In genomic region chr5:36744041-36744677, GRCh38 we compare ENCODE assay signal across 8 cellular contexts.
A peak's percentile ranks its signal among the peaks of the same experiment; 100 is the strongest.
DNase-seq lines count a peak whose midpoint lies in the region; ATAC-seq and TF ChIP-seq lines count a peak whose summit lies in the region.

No MANE protein-coding gene starts in this region.

- H3K36me3 ChIP-seq in left lung: no peaks in the 10 kb centered on the region
- no peaks in the 10 kb centered on the region for H3K36me3 ChIP-seq in upper lobe of left lung

- TF ChIP-seq POLR2A in upper lobe of left lung (IDR thresholded peaks at IDR 0.05): no peak

- no peaks in the 10 kb centered on the region for H3K9me3 Mint-ChIP-seq in activated CD8-positive, alpha-beta memory T cell treated with anti-CD3 and anti-CD28 coated beads, Interleukin-2, amount 10 ng/mL, durations not matched to agents 7 days and 5 days (ENCODE audit: low read depth)
- H3K9me3 Mint-ChIP-seq in activated naive CD8-positive, alpha-beta T cell (ENCODE audit: low read depth): no peaks in the 10 kb centered on the region

- no peak for DNase-seq in activated CD8-positive, alpha-beta memory T cell treated with anti-CD3 and anti-CD28 coated beads, Interleukin-2, amount 10 ng/mL, durations not matched to agents 7 days and 5 days
- DNase-seq in activated CD8-positive, alpha-beta memory T cell treated with anti-CD3 and anti-CD28 coated beads, Interleukin-2, amount 50 U/mL, for 4 hours: no peak
- no peak for DNase-seq in left lung
- DNase-seq in upper lobe of left lung: no peak
- no peak for DNase-seq in dermis blood vessel endothelial cell
- no peak for DNase-seq in foreskin melanocyte

- H3K9me3 ChIP-seq in left lung (no peaks in the 10 kb centered on the region), upper lobe of left lung (no peaks in the 10 kb centered on the region)

- TF ChIP-seq CTCF in left lung (IDR thresholded peaks at IDR 0.05) (no peak), upper lobe of left lung (IDR thresholded peaks at IDR 0.05) (no peak)

- 16 to 34% methylated on average over 9 to 18 of the region's 18 CpGs for WGBS in upper lobe of left lung, 2 donors

- H3K36me3 Mint-ChIP-seq in activated CD8-positive, alpha-beta memory T cell treated with anti-CD3 and anti-CD28 coated beads, Interleukin-2, amount 10 ng/mL, durations not matched to agents 7 days and 5 days: no peaks in the 10 kb centered on the region
- H3K36me3 Mint-ChIP-seq in activated naive CD8-positive, alpha-beta T cell: no peaks in the 10 kb centered on the region

- intact Hi-C loops in left lung (cut with DNase I): no loop called here

- peaks cover 7 to 32% of the 10 kb centered on the region in 2 donors for H3K4me1 ChIP-seq in left lung
- peaks cover 12 to 24% (median 22%) of the 10 kb centered on the region in 4 donors for H3K4me1 ChIP-seq in upper lobe of left lung

- H3K4me3 Mint-ChIP-seq in activated CD8-positive, alpha-beta memory T cell treated with anti-CD3 and anti-CD28 coated beads, Interleukin-2, amount 10 ng/mL, durations not matched to agents 7 days and 5 days: peak overlapping the region; percentile 76
- H3K4me3 Mint-ChIP-seq in activated naive CD8-positive, alpha-beta T cell: peak overlapping the region; percentile 75

- H3K27me3 Mint-ChIP-seq in activated CD8-positive, alpha-beta memory T cell treated with anti-CD3 and anti-CD28 coated beads, Interleukin-2, amount 10 ng/mL, durations not matched to agents 7 days and 5 days: peaks cover 49% of the 10 kb centered on the region
- H3K27me3 Mint-ChIP-seq in activated naive CD8-positive, alpha-beta T cell: peaks cover 51% of the 10 kb centered on the region

- peaks cover 13% of the 10 kb centered on the region for H3K4me1 Mint-ChIP-seq in activated CD8-positive, alpha-beta memory T cell treated with anti-CD3 and anti-CD28 coated beads, Interleukin-2, amount 10 ng/mL, durations not matched to agents 7 days and 5 days
- peaks cover 14% of the 10 kb centered on the region for H3K4me1 Mint-ChIP-seq in activated naive CD8-positive, alpha-beta T cell (ENCODE audit: low read depth)

- CTCF ChIA-PET in activated CD8-positive, alpha-beta memory T cell treated with anti-CD3 and anti-CD28 coated beads, Interleukin-2, amount 10 ng/mL, durations not matched to agents 7 days and 5 days (lab: Charles Lee): interaction anchor here (0.7 to 1.6 kb wide), 5 partner anchors 14 to 260 kb away, joined by 3 to 6 read pairs (median 3); no protein-coding TSS in a partner anchor

- TF ChIP-seq EP300 in upper lobe of left lung (IDR thresholded peaks at IDR 0.05): no peak

- H3K27ac ChIP-seq in left lung: peak overlapping the region; percentile 49 to 55
- H3K27ac ChIP-seq in upper lobe of left lung: peak overlapping the region; percentile 64 to 78 (median 66)

- peak overlapping the region; percentile 42 to 51 for H3K4me3 ChIP-seq in left lung
- H3K4me3 ChIP-seq in upper lobe of left lung: peak overlapping the region; percentile 44 to 60 (median 55)

- ATAC-seq in activated CD8-positive, alpha-beta memory T cell treated with anti-CD3 and anti-CD28 coated beads, Interleukin-2, amount 10 ng/mL, durations not matched to agents 7 days and 5 days: no peak
- peak; percentile 9 for ATAC-seq in HG03565 (IDR thresholded peaks at IDR 0.05; ENCODE audit: unreplicated experiment)
- ATAC-seq in left lung: no peak
- ATAC-seq in upper lobe of left lung (ENCODE audit: low FRiP score in 2 of 2): no peak

- H3K27me3 ChIP-seq in left lung (peaks cover 0 to 22% of the 10 kb centered on the region in 2 donors), upper lobe of left lung (peaks cover 0 to 3% (median 0%) of the 10 kb centered on the region in 4 donors)

- H3K27ac Mint-ChIP-seq in activated CD8-positive, alpha-beta memory T cell treated with anti-CD3 and anti-CD28 coated beads, Interleukin-2, amount 10 ng/mL, durations not matched to agents 7 days and 5 days: no peak overlapping the region
- no peak overlapping the region for H3K27ac Mint-ChIP-seq in activated naive CD8-positive, alpha-beta T cell
